ENCODE assay signal across 9 cellular contexts in genomic region chr1:171188388-171189266, GRCh38. TPM values are rescaled to one million over a fixed set of nuclear protein-coding genes. Genes with fewer than 3 reads are reported as not detected.
DNase-seq lines count a peak whose midpoint lies in the region; ATAC-seq and TF ChIP-seq lines count a peak whose summit lies in the region.
"Had no signal": no experiment of that assay in that cellular context is flagged by ENCODE, and none has a peak within 500 bp of the region (broad histone marks: within the 10 kb centered on the region; RNA-seq: fewer than 3 reads in every experiment).

No MANE protein-coding gene starts in this region.

- no peaks in the 10 kb centered on the region for H3K4me1 Mint-ChIP-seq in MCF 10A (ENCODE audit: insufficient read depth, unreplicated experiment)
- H3K4me1 Mint-ChIP-seq: activated naive CD4-positive, alpha-beta T cell treated with anti-CD3 and anti-CD28 coated beads, Interleukin-2, amount 50 U/mL, for 24 hours had no signal

- ATAC-seq in GM19452 (IDR thresholded peaks at IDR 0.05; ENCODE audit: unreplicated experiment) = peak; percentile 84
- no peak for ATAC-seq in HG02623 (IDR thresholded peaks at IDR 0.05; ENCODE audit: unreplicated experiment)

- CTCF ChIA-PET in MCF 10A (lab: Yijun Ruan, JAX) = interaction anchor here (0.6 to 2.2 kb wide), 22 partner anchors 11 to 691 kb away, joined by 3 to 18 read pairs (median 4); partner anchors contain the start of gene FMO4

- H3K27ac Mint-ChIP-seq in MCF 10A (ENCODE audit: low read depth, unreplicated experiment) = no peak overlapping the region
- H3K27ac Mint-ChIP-seq: activated naive CD4-positive, alpha-beta T cell treated with anti-CD3 and anti-CD28 coated beads, Interleukin-2, amount 50 U/mL, for 24 hours had no signal

- no peak overlapping the region for H3K4me3 Mint-ChIP-seq in MCF 10A (ENCODE audit: unreplicated experiment)
- H3K4me3 Mint-ChIP-seq: activated naive CD4-positive, alpha-beta T cell treated with anti-CD3 and anti-CD28 coated beads, Interleukin-2, amount 50 U/mL, for 24 hours had no signal

- TF ChIP-seq CTCF in MCF 10A (IDR thresholded peaks at IDR 0.05; ENCODE audit: unreplicated experiment) = peak; percentile 94
- peak; percentile 74 for TF ChIP-seq CTCF in kidney epithelial cell (IDR thresholded peaks at IDR 0.05; ENCODE audit: insufficient read depth, low read length, poor library complexity, severe bottlenecking)

- no peaks in the 10 kb centered on the region for H3K36me3 Mint-ChIP-seq in MCF 10A (ENCODE audit: insufficient read depth, unreplicated experiment)
- H3K36me3 Mint-ChIP-seq: activated naive CD4-positive, alpha-beta T cell treated with anti-CD3 and anti-CD28 coated beads, Interleukin-2, amount 50 U/mL, for 24 hours had no signal

- no peaks in the 10 kb centered on the region for H3K4me1 ChIP-seq in SJCRH30

- no peak overlapping the region for H3K27ac ChIP-seq in SJCRH30

- no peaks in the 10 kb centered on the region for H3K9me3 ChIP-seq in SJCRH30 (replicated peaks)

- POLR2A ChIA-PET in MCF 10A (lab: Yijun Ruan, JAX) = no interaction called here

- H3K27me3 ChIP-seq in SJCRH30 = no peaks in the 10 kb centered on the region
- H3K27me3 ChIP-seq in kidney epithelial cell (ENCODE audit: control insufficient read depth, insufficient read depth, low read length) = no peaks in the 10 kb centered on the region

- DNase-seq in DMS114 treated with DMSO at 0.1 percent for 48 hours (lab: John Stamatoyannopoulos, UW; ENCODE audit: unreplicated experiment) (peak; percentile 23), SJCRH30 (peak; percentile 51 to 76), MCF 10A (ENCODE audit: unreplicated experiment) (peak; percentile 87), kidney epithelial cell (ENCODE audit: low read depth) (no peak)
- DNase-seq in Jurkat, Clone E6-1 (ENCODE audit: low read depth, low spot score) = peak; percentile 40
- DNase-seq in stimulated activated CD4-positive, alpha-beta T cell treated with anti-CD3 and anti-CD28 coated beads, TNF-alpha, amount 100 ng/mL, for 48 hours (ENCODE audit: low read depth in 3 of 3) = peak; percentile 14 to 53 (median 22)

- no peaks in the 10 kb centered on the region for H3K9me3 Mint-ChIP-seq in MCF 10A (ENCODE audit: unreplicated experiment)
- H3K9me3 Mint-ChIP-seq: activated naive CD4-positive, alpha-beta T cell treated with anti-CD3 and anti-CD28 coated beads, Interleukin-2, amount 50 U/mL, for 24 hours had no signal

- intact Hi-C loops in MCF 10A (cut with micrococcal nuclease) = loop anchor here (1.0 to 2.0 kb wide), 4 partner anchors 38 to 221 kb away; no protein-coding TSS in a partner anchor

- no TSS peak for BruUV-seq in MCF 10A (replicated peaks; lab: Mats Ljungman, UMichigan)

- no peaks in the 10 kb centered on the region for H3K27me3 Mint-ChIP-seq in MCF 10A (ENCODE audit: insufficient read depth, unreplicated experiment)

- no peak overlapping the region for H3K4me3 ChIP-seq in Jurkat, Clone E6-1 (ENCODE audit: low read length)
- H3K4me3 ChIP-seq in SJCRH30 (no peak overlapping the region), kidney epithelial cell (ENCODE audit: low read depth, low read length) (no peak overlapping the region)

- H3K36me3 ChIP-seq in SJCRH30 (no peaks in the 10 kb centered on the region; the same call in 1 of the 2 replicates), kidney epithelial cell (ENCODE audit: control insufficient read depth, insufficient read depth, low read length) (no peaks in the 10 kb centered on the region)

RNA-seq across cellular contexts. Expression of gene FMO2, which starts 3.5 kb away (rescaled TPM):
- polyA plus RNA-seq in Jurkat, Clone E6-1 (2012; ENCODE audit: insufficient read depth, insufficient read length) = not detected
- total RNA-seq in SJCRH30 (2014; rRNA removed; shearing (Covaris generic)) = not detected in 2 replicates
- total RNA-seq in MCF 10A (2022) (not detected in 2 replicates), kidney epithelial cell (not detected in 2 replicates)

RNA-seq across cellular contexts. Expression of gene FMO1, which starts 59.7 kb away (rescaled TPM):
- not detected for polyA plus RNA-seq in Jurkat, Clone E6-1 (2012; ENCODE audit: insufficient read depth, insufficient read length)
- not detected in 2 replicates for total RNA-seq in SJCRH30 (2014; rRNA removed; shearing (Covaris generic))
- total RNA-seq in MCF 10A (2022) = not detected in 2 replicates
- not detected in 2 replicates for total RNA-seq in kidney epithelial cell
